In genomic region chr22:45868586-45869443, GRCh38 we compare ENCODE assay signal across 1 cellular context.
TF ChIP-seq lines count a peak whose summit lies in the region.

No MANE protein-coding gene starts in this region.

TF ChIP-seq in H1, 55 proteins besides CTCF, POLR2A, EP300 and RAD21 (continued from another document):
- TF ChIP-seq ATF3 (IDR thresholded peaks at IDR 0.05; ENCODE audit: insufficient read depth, low read depth, low read length) (no peak), SP1 (IDR thresholded peaks at IDR 0.05; ENCODE audit: low read depth, low read length) (no peak), KDM1A (IDR thresholded peaks at IDR 0.05; ENCODE audit: borderline replicate concordance, low read length) (no peak), GTF2F1 (IDR thresholded peaks at IDR 0.05; ENCODE audit: borderline replicate concordance, low read depth, low read length) (no peak), TBP (IDR thresholded peaks at IDR 0.05; ENCODE audit: low read depth, low read length) (no peak), POLR2AphosphoS5 (IDR thresholded peaks at IDR 0.05; ENCODE audit: low read depth, low read length) (no peak), BCL11A (IDR thresholded peaks at IDR 0.05; ENCODE audit: low read depth in 2 of 2, low read length in 2 of 2) (no peak), RXRA (IDR thresholded peaks at IDR 0.05; ENCODE audit: insufficient read depth, low read depth, low read length) (no peak), EGR1 (IDR thresholded peaks at IDR 0.05; ENCODE audit: borderline replicate concordance, low read depth, low read length) (no peak), FOSL1 (IDR thresholded peaks at IDR 0.05; ENCODE audit: insufficient read depth, low read depth, low read length) (no peak), SP2 (IDR thresholded peaks at IDR 0.05; ENCODE audit: low read length) (no peak), CEBPB (IDR thresholded peaks at IDR 0.05; ENCODE audit: low read depth, low read length) (no peak)
TF ChIP-seq in H1: peak in this region for 0.
